In the genomic region with DNA sequence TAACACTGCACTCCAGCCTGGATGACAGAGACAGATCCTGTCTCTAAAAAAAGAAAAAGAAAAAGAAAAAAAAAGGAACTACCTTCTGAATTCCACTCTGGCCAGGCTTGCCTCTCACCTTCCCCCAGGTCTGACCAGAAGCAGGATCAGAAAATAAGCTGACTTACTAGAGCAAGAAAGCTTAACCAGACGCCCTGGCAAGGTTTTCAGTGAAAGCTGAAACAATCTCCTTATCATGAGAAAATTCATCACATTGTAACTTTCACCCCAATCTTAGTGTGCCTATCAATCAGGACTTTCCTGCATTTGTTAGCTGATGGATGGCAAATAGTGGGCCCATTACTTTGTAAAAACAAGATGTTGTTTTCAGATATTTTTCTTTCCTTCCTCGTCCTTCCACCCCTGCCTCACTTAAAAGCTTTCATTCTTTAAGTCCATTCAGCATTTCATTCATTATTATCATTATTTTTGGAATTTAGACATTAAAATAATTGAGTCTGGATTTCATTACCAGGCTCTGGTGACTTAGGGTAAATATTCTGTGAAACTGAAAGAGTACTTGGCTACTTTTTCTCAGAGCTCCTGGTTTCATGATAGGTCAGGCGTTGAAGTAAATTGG, we compare ENCODE assay signal across 19 cellular contexts.
DNase-seq lines count a peak whose midpoint lies in the region; ATAC-seq, FAIRE-seq and TF ChIP-seq lines count a peak whose summit lies in the region.
"Had no signal": no experiment of that assay in that cellular context is flagged by ENCODE, and none has a peak within 500 bp of the region (broad histone marks: within the 10 kb centered on the region; RNA-seq: fewer than 3 reads in every experiment).

No MANE protein-coding gene starts in this region.

- H3K9me3 ChIP-seq in BE2C (peaks cover 4% of the 10 kb centered on the region; the same call in 1 of the 2 replicates), PC-3 (ENCODE audit: low read length) (no peaks in the 10 kb centered on the region), endothelial cell of umbilical vein (replicated peaks; ENCODE audit: control insufficient read depth, insufficient read depth, low read length) (no peaks in the 10 kb centered on the region), osteoblast (ENCODE audit: low read depth, low read length) (no peaks in the 10 kb centered on the region)
- H3K9me3 ChIP-seq: Peyer's patch had no signal

- H3K27me3 ChIP-seq in BE2C (no peaks in the 10 kb centered on the region), PC-3 (ENCODE audit: low read length) (no peaks in the 10 kb centered on the region), endothelial cell of umbilical vein (ENCODE audit: control insufficient read depth in 2 of 2, insufficient read depth in 2 of 2, low read length in 2 of 2) (peaks cover 0 to 2% of the 10 kb centered on the region in 2 experiments), osteoblast (ENCODE audit: insufficient read depth, low read length) (no peaks in the 10 kb centered on the region)
- H3K27me3 ChIP-seq: Peyer's patch had no signal

- intact Hi-C loops in PC-3 (cut with micrococcal nuclease) (no loop called here), endothelial cell of umbilical vein (cut with micrococcal nuclease) (no loop called here)

- peak overlapping the region; percentile 15; the same call in 1 of the 2 replicates for H3K9ac ChIP-seq in PC-3 (ENCODE audit: low read length)
- H3K9ac ChIP-seq in endothelial cell of umbilical vein (replicated peaks; ENCODE audit: extremely low read depth, insufficient read depth, low read length) = no peak overlapping the region

- H2AFZ ChIP-seq in PC-3 (ENCODE audit: low read length) = no peak overlapping the region
- no peak overlapping the region for H2AFZ ChIP-seq in endothelial cell of umbilical vein (ENCODE audit: low read depth, low read length)
- H2AFZ ChIP-seq in osteoblast (ENCODE audit: low read length) = no peak overlapping the region

- CTCF ChIA-PET in PC-3 (lab: Charles Lee) = interaction anchor here (0.5 to 1.2 kb wide), 3 partner anchors 15 to 642 kb away, joined by 3 to 8 read pairs (median 3); no protein-coding TSS in a partner anchor
- CTCF ChIA-PET in endothelial cell of umbilical vein (lab: Charles Lee) = interaction anchor here (1.4 to 3.5 kb wide), 5 partner anchors 9 to 238 kb away, joined by 3 to 20 read pairs (median 11); no protein-coding TSS in a partner anchor

- no peaks in the 10 kb centered on the region for H3K9me2 ChIP-seq in PC-3 (replicated peaks; ENCODE audit: low read length)

- peak overlapping the region; percentile 78 for H3K27ac ChIP-seq in PC-3 (ENCODE audit: low read length)
- no peak overlapping the region for H3K27ac ChIP-seq in endothelial cell of umbilical vein (ENCODE audit: insufficient read depth, low read depth, low read length)
- peak overlapping the region; percentile 35 for H3K27ac ChIP-seq in osteoblast (ENCODE audit: low read depth, low read length)
- H3K27ac ChIP-seq: C4-2B, Peyer's patch had no signal

- H3K4me1 ChIP-seq in BE2C (peaks cover 48% of the 10 kb centered on the region), PC-3 (ENCODE audit: insufficient read depth, low read length) (peaks cover 18% of the 10 kb centered on the region), endothelial cell of umbilical vein (ENCODE audit: control insufficient read depth, extremely low read depth, insufficient read depth, low read length) (peaks cover 7% of the 10 kb centered on the region), osteoblast (ENCODE audit: insufficient read depth, low read length) (peaks cover 34% of the 10 kb centered on the region)
- H3K4me1 ChIP-seq: Peyer's patch had no signal

- no peak for TF ChIP-seq POLR2A in endothelial cell of umbilical vein (IDR thresholded peaks at IDR 0.05; ENCODE audit: low read depth, low read length)

- no peaks in the 10 kb centered on the region for H4K20me1 ChIP-seq in PC-3 (ENCODE audit: low read length)
- H4K20me1 ChIP-seq in endothelial cell of umbilical vein (replicated peaks; ENCODE audit: control insufficient read depth, extremely low read depth, insufficient read depth, low read length) = no peaks in the 10 kb centered on the region
- H4K20me1 ChIP-seq in osteoblast (ENCODE audit: insufficient read depth, low read length) = no peaks in the 10 kb centered on the region

- BruUV-seq in PC-3 (replicated peaks; lab: Mats Ljungman, UMichigan) (no TSS peak), endothelial cell of umbilical vein (replicated peaks; lab: Mats Ljungman, UMichigan) (no TSS peak)

- no peaks in the 10 kb centered on the region for H3K79me2 ChIP-seq in PC-3 (ENCODE audit: low read length)
- H3K79me2 ChIP-seq in endothelial cell of umbilical vein (ENCODE audit: control insufficient read depth, insufficient read depth, low read length) = no peaks in the 10 kb centered on the region
- no peaks in the 10 kb centered on the region for H3K79me2 ChIP-seq in osteoblast (ENCODE audit: insufficient read depth, low read length)

- TF ChIP-seq CTCF in BE2C (IDR thresholded peaks at IDR 0.05; ENCODE audit: low read depth, low read length) (no peak), PC-3 (conservative IDR thresholded peaks at IDR 0.05; ENCODE audit: low read depth, low read length) (no peak), endothelial cell of umbilical vein (IDR thresholded peaks at IDR 0.05; ENCODE audit: extremely low read depth in 1 of 2, insufficient read depth in 1 of 2, low read depth in 1 of 2, low read length in 2 of 2) (no peak), osteoblast (IDR thresholded peaks at IDR 0.05; ENCODE audit: extremely low read depth, low read depth, low read length) (no peak)

- H3K4me3 ChIP-seq in BE2C (ENCODE audit: low read depth, low read length) = no peak overlapping the region
- H3K4me3 ChIP-seq in PC-3 (ENCODE audit: low read length) = no peak overlapping the region
- no peak overlapping the region for H3K4me3 ChIP-seq in endothelial cell of umbilical vein (replicated peaks in 1 of 3; ENCODE audit: insufficient read depth in 1 of 3, low read depth in 1 of 3, low read length in 3 of 3)
- H3K4me3 ChIP-seq in osteoblast (ENCODE audit: insufficient read depth, low read length) = peak overlapping the region; percentile 28
- H3K4me3 ChIP-seq: Peyer's patch had no signal

- FAIRE-seq in endothelial cell of umbilical vein (lab: Jason Lieb, UNC) = no peak
- FAIRE-seq: A204.1, GM12892, H54 had no signal

- POLR2A ChIA-PET in PC-3 (lab: Charles Lee; ENCODE audit: unreplicated experiment) (no interaction called here), endothelial cell of umbilical vein (lab: Charles Lee) (no interaction called here)

- dilution Hi-C loops in endothelial cell of umbilical vein (cut with MboI; ENCODE audit: extremely low pct_ligation_motif_present, low sequenced_read_pairs) = no loop called here

- no peaks in the 10 kb centered on the region for H3F3A ChIP-seq in PC-3 (ENCODE audit: low read length, unreplicated experiment)

- DNase-seq in BE2C (peak; percentile 46), PC-3 (no peak), endothelial cell of umbilical vein (ENCODE audit: low read depth, low spot score) (peak; percentile 64), osteoblast (ENCODE audit: insufficient read length, low spot score, missing footprints) (no peak), NCI-H82 (lab: John Stamatoyannopoulos, UW) (no peak)
- DNase-seq in activated naive CD4-positive, alpha-beta T cell treated with anti-CD3 and anti-CD28 coated beads, Interleukin-2, amount 50 U/mL, for 16 hours = no peak
- DNase-seq: GF-D8, NCI-H1092, NCI-H146, NCI-H2081, NCI-H510A treated with DMSO at 0.1 percent for 48 hours, Peyer's patch had no signal

- H3K36me3 ChIP-seq in BE2C (no peaks in the 10 kb centered on the region), PC-3 (ENCODE audit: low read depth, low read length) (no peaks in the 10 kb centered on the region), endothelial cell of umbilical vein (ENCODE audit: control insufficient read depth in 2 of 2, extremely low read depth in 1 of 2, insufficient read depth in 2 of 2, low read length in 2 of 2) (no peaks in the 10 kb centered on the region), osteoblast (ENCODE audit: insufficient read depth, low read length) (no peaks in the 10 kb centered on the region)
- H3K36me3 ChIP-seq: Peyer's patch had no signal

- H3K9me1 ChIP-seq in endothelial cell of umbilical vein (replicated peaks; ENCODE audit: control insufficient read depth, extremely low read depth, insufficient read depth, low read length) = no peaks in the 10 kb centered on the region

- ATAC-seq in PC-3 (no peak), GM21447 (IDR thresholded peaks at IDR 0.05; ENCODE audit: unreplicated experiment) (no peak), GM18502 (IDR thresholded peaks at IDR 0.05; ENCODE audit: poor library complexity, unreplicated experiment) (no peak)
- ATAC-seq: Right ventricle myocardium inferior had no signal

- peak overlapping the region; percentile 28 for H3K4me2 ChIP-seq in PC-3 (ENCODE audit: low read length)
- H3K4me2 ChIP-seq in endothelial cell of umbilical vein (ENCODE audit: insufficient read depth, low read length) = peak overlapping the region; percentile 33
- peak overlapping the region; percentile 62 for H3K4me2 ChIP-seq in osteoblast (ENCODE audit: insufficient read depth, low read length)

TF ChIP-seq in endothelial cell of umbilical vein, 7 proteins besides CTCF, POLR2A, EP300 and RAD21:
- no peak for TF ChIP-seq JUN (IDR thresholded peaks at IDR 0.05; ENCODE audit: borderline replicate concordance, insufficient read depth, insufficient read length, low read depth)
- TF ChIP-seq GATA2 (IDR thresholded peaks at IDR 0.05; ENCODE audit: insufficient read depth, insufficient read length, low read depth, low read length) = no peak
- TF ChIP-seq, protein P1, sequence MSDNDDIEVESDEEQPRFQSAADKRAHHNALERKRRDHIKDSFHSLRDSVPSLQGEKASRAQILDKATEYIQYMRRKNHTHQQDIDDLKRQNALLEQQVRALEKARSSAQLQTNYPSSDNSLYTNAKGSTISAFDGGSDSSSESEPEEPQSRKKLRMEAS (IDR thresholded peaks at IDR 0.05; ENCODE audit: insufficient read depth, insufficient read length) = no peak
- no peak for TF ChIP-seq FOS (IDR thresholded peaks at IDR 0.05; ENCODE audit: borderline replicate concordance, insufficient read depth, low read length)
- no peak for TF ChIP-seq MYC (IDR thresholded peaks at IDR 0.05; ENCODE audit: low read depth, low read length)
- TF ChIP-seq EZH2 (IDR thresholded peaks at IDR 0.05; ENCODE audit: borderline replicate concordance, low read depth, low read length, severe bottlenecking) = no peak
- TF ChIP-seq POLR2AphosphoS5 (IDR thresholded peaks at IDR 0.05; ENCODE audit: insufficient read depth, low read depth, low read length) = no peak

Comparison
In these comparisons a context has a peak if more than half of its experiments do, and no peak if none do; other contexts are left out.
1. DNase-seq: peak in BE2C (single experiment) and endothelial cell of umbilical vein (single experiment); none in PC-3 (single experiment), osteoblast (single experiment), NCI-H82 (single experiment) and activated naive CD4-positive, alpha-beta T cell treated with anti-CD3 and anti-CD28 coated beads, Interleukin-2, amount 50 U/mL, for 16 hours (single experiment).
2. Peak in every context shown above with its lines, with median percentiles within 50 percentile points of each other: H3K4me2 ChIP-seq.